ENCODE assay signal across 11 cellular contexts in genomic region chr21:35390013-35390776, GRCh38.
A peak's percentile ranks its signal among the peaks of the same experiment; 100 is the strongest.
DNase-seq lines count a peak whose midpoint lies in the region; ATAC-seq and TF ChIP-seq lines count a peak whose summit lies in the region.
"Had no signal": no experiment of that assay in that cellular context is flagged by ENCODE, and none has a peak within 500 bp of the region (broad histone marks: within the 10 kb centered on the region; RNA-seq: fewer than 3 reads in every experiment).

No MANE protein-coding gene starts in this region.

- no peaks in the 10 kb centered on the region for H3K27me3 Mint-ChIP-seq in activated naive CD4-positive, alpha-beta T cell treated with anti-CD3 and anti-CD28 coated beads for 36 hours (ENCODE audit: low read depth)

- H3K27ac ChIP-seq in epithelial cell of prostate = peak overlapping the region; percentile 76
- H3K27ac ChIP-seq in smooth muscle cell (ENCODE audit: low read depth) = peak overlapping the region; percentile 84
- H3K27ac ChIP-seq: BLaER1 had no signal

- no peaks in the 10 kb centered on the region for H4K20me1 ChIP-seq in smooth muscle cell (ENCODE audit: low read depth)
- H4K20me1 ChIP-seq: BLaER1 had no signal

- peak overlapping the region; percentile 12 for H3K27ac Mint-ChIP-seq in activated naive CD4-positive, alpha-beta T cell treated with anti-CD3 and anti-CD28 coated beads for 36 hours

- H3K36me3 ChIP-seq in smooth muscle cell (ENCODE audit: low read depth) = no peaks in the 10 kb centered on the region
- H3K36me3 ChIP-seq: BLaER1 had no signal

- H3K4me3 ChIP-seq in smooth muscle cell = no peak overlapping the region
- H3K4me3 ChIP-seq: BLaER1 had no signal

- H3K9me3 ChIP-seq in smooth muscle cell (replicated peaks; ENCODE audit: low read depth) = no peaks in the 10 kb centered on the region

- H3K4me3 Mint-ChIP-seq in activated naive CD4-positive, alpha-beta T cell treated with anti-CD3 and anti-CD28 coated beads for 36 hours = no peak overlapping the region

- H3F3A ChIP-seq in smooth muscle cell (ENCODE audit: low read depth) = peaks cover 19% of the 10 kb centered on the region

- H2AFZ ChIP-seq in smooth muscle cell (ENCODE audit: low read depth) = no peak overlapping the region

- no peak for TF ChIP-seq CTCF in smooth muscle cell (IDR thresholded peaks at IDR 0.05; ENCODE audit: borderline replicate concordance, insufficient read depth, poor library complexity, severe bottlenecking)

- no peaks in the 10 kb centered on the region for H3K36me3 Mint-ChIP-seq in activated naive CD4-positive, alpha-beta T cell treated with anti-CD3 and anti-CD28 coated beads for 36 hours (ENCODE audit: low read depth)

- DNase-seq in activated naive CD4-positive, alpha-beta T cell treated with anti-CD3 and anti-CD28 coated beads for 36 hours = peak; percentile 26
- no peak for DNase-seq in activated naive CD4-positive, alpha-beta T cell (lab: John Stamatoyannopoulos, UW)
- peak; percentile 79 for DNase-seq in NCI-H345 (lab: John Stamatoyannopoulos, UW)
- DNase-seq in epithelial cell of prostate (ENCODE audit: low read depth, low spot score) = peak; percentile 76
- no peak for DNase-seq in smooth muscle cell (lab: John Stamatoyannopoulos, UW; ENCODE audit: unreplicated experiment)
- DNase-seq in mesenteric fat pad (ENCODE audit: low spot score) = no peak
- DNase-seq: left ventricle myocardium superior, NCI-H146 had no signal

- H3K27me3 ChIP-seq in smooth muscle cell (ENCODE audit: low read depth) = no peaks in the 10 kb centered on the region
- H3K27me3 ChIP-seq: BLaER1 had no signal

- no peak for ATAC-seq in HG02623 (IDR thresholded peaks at IDR 0.05; ENCODE audit: unreplicated experiment)
- no peak for ATAC-seq in HG03521 (IDR thresholded peaks at IDR 0.05; ENCODE audit: unreplicated experiment)
- ATAC-seq: left ventricle myocardium superior had no signal

- no peaks in the 10 kb centered on the region for H3K79me2 ChIP-seq in smooth muscle cell (ENCODE audit: low read depth)

- peaks cover 6% of the 10 kb centered on the region for H3K9me3 Mint-ChIP-seq in activated naive CD4-positive, alpha-beta T cell treated with anti-CD3 and anti-CD28 coated beads for 36 hours

- CTCF ChIA-PET in activated naive CD4-positive, alpha-beta T cell treated with anti-CD3 and anti-CD28 coated beads for 36 hours (lab: Charles Lee) = interaction anchor here (0.6 to 1.7 kb wide), 2 partner anchors 500 to 668 kb away, joined by 3 read pairs; no protein-coding TSS in a partner anchor

- 61% methylated on average over 5 of the region's 5 CpGs for WGBS in smooth muscle cell (ENCODE audit: low lambda C conversion rate)

- H3K4me2 ChIP-seq in smooth muscle cell = no peak overlapping the region
- H3K4me2 ChIP-seq: BLaER1 had no signal

- no peak overlapping the region for H3K9ac ChIP-seq in smooth muscle cell (ENCODE audit: low read depth)
- H3K9ac ChIP-seq: BLaER1 had no signal

- no peaks in the 10 kb centered on the region for H3K4me1 ChIP-seq in smooth muscle cell (ENCODE audit: low read depth)

- intact Hi-C loops in activated naive CD4-positive, alpha-beta T cell treated with anti-CD3 and anti-CD28 coated beads for 36 hours (cut with micrococcal nuclease) = no loop called here

- H3K4me1 Mint-ChIP-seq in activated naive CD4-positive, alpha-beta T cell treated with anti-CD3 and anti-CD28 coated beads for 36 hours (ENCODE audit: low read depth) = peaks cover 15% of the 10 kb centered on the region

Comparison
In these comparisons a context has a peak if more than half of its experiments do, and no peak if none do; other contexts are left out.
1. DNase-seq: peak in activated naive CD4-positive, alpha-beta T cell treated with anti-CD3 and anti-CD28 coated beads for 36 hours (single experiment), NCI-H345 (single experiment) and epithelial cell of prostate (single experiment); none in activated naive CD4-positive, alpha-beta T cell (0 of 4), smooth muscle cell (single experiment) and mesenteric fat pad (single experiment).